ENCODE assay signal across 25 cellular contexts in genomic region chr1:237011432-237011831, GRCh38. TPM values are rescaled to one million over a fixed set of nuclear protein-coding genes. Genes with fewer than 3 reads are reported as not detected.
"Had no signal": no experiment of that assay in that cellular context is flagged by ENCODE, and none has a peak within 500 bp of the region (broad histone marks: within the 10 kb centered on the region; RNA-seq: fewer than 3 reads in every experiment).

No MANE protein-coding gene starts in this region.

- H3K27ac Mint-ChIP-seq: activated CD4-positive, alpha-beta T cell treated with anti-CD3 and anti-CD28 coated beads, Interleukin-2, amount 10 ng/mL, durations not matched to agents 24 days and 14 days; activated naive CD4-positive, alpha-beta T cell treated with anti-CD3 and anti-CD28 coated beads, Interleukin-2, amount 10 ng/mL, durations not matched to agents 7 days and 5 days; activated naive CD8-positive, alpha-beta T cell treated with anti-CD3 and anti-CD28 coated beads, Interleukin-2, amount 50 U/mL, for 24 hours; dendritic cell treated with granulocyte-macrophage colony-stimulating factor and Interleukin-4, amounts not matched to agents 40 ng/mL and 50 ng/mL, for 4 days; naive B cell had no signal

- H3K27me3 Mint-ChIP-seq: activated naive CD4-positive, alpha-beta T cell treated with anti-CD3 and anti-CD28 coated beads, Interleukin-2, amount 10 ng/mL, durations not matched to agents 7 days and 5 days; dendritic cell treated with granulocyte-macrophage colony-stimulating factor and Interleukin-4, amounts not matched to agents 40 ng/mL and 50 ng/mL, for 4 days; naive B cell had no signal

- ATAC-seq: activated naive CD8-positive, alpha-beta T cell treated with anti-CD3 and anti-CD28 coated beads, Interleukin-2, amount 50 U/mL, for 24 hours; activated T-cell treated with anti-CD3 and anti-CD28 coated beads, Interleukin-2, amount 50 U/mL, for 4 hours; left lung; stimulated activated naive CD8-positive, alpha-beta T cell treated with anti-CD3 and anti-CD28 coated beads, Interleukin-15, Interleukin-2, amounts not matched to agents 100 U/mL and 50 U/mL, for 24 hours had no signal

- H3K4me3 Mint-ChIP-seq: activated CD4-positive, alpha-beta T cell treated with anti-CD3 and anti-CD28 coated beads, Interleukin-2, amount 10 ng/mL, durations not matched to agents 24 days and 14 days; activated naive CD4-positive, alpha-beta T cell treated with anti-CD3 and anti-CD28 coated beads, Interleukin-2, amount 10 ng/mL, durations not matched to agents 7 days and 5 days; activated naive CD8-positive, alpha-beta T cell treated with anti-CD3 and anti-CD28 coated beads, Interleukin-2, amount 50 U/mL, for 24 hours; activated T-cell treated with anti-CD3 and anti-CD28 coated beads, Interleukin-2, amount 50 U/mL, for 4 hours; dendritic cell treated with granulocyte-macrophage colony-stimulating factor and Interleukin-4, amounts not matched to agents 40 ng/mL and 50 ng/mL, for 4 days; naive B cell; neural crest cell had no signal

- H3K4me3 ChIP-seq: left lung had no signal

- DNase-seq: activated CD4-positive, alpha-beta T cell treated with anti-CD3 and anti-CD28 coated beads, Interleukin-2, amount 10 ng/mL, durations not matched to agents 24 days and 14 days; activated CD4-positive, CD25-positive, alpha-beta regulatory T cell; activated CD8-positive, alpha-beta memory T cell treated with anti-CD3 and anti-CD28 coated beads, Interleukin-2, amount 50 U/mL, for 4 hours; activated effector memory CD4-positive, alpha-beta T cell treated with Interleukin-2 at 50 U/mL for 16 hours; activated naive CD4-positive, alpha-beta T cell treated with anti-CD3 and anti-CD28 coated beads, Interleukin-2, amount 10 ng/mL, durations not matched to agents 7 days and 5 days; activated naive CD8-positive, alpha-beta T cell treated with anti-CD3 and anti-CD28 coated beads, Interleukin-2, amount 50 U/mL, for 24 hours; activated T-cell treated with anti-CD3 and anti-CD28 coated beads, Interleukin-2, amount 50 U/mL, for 4 hours; anterior cingulate cortex; effector CD8-positive, alpha-beta T cell; foreskin fibroblast; glutamatergic neuron; kidney; left lung; naive B cell; stimulated activated CD4-positive, alpha-beta T cell treated with anti-CD3 and anti-CD28 coated beads, Interleukin-12 subunit alpha, Interleukin-12 subunit beta, amount 100 ng/mL, for 4 hours; stimulated activated CD4-positive, alpha-beta T cell treated with anti-CD3 and anti-CD28 coated beads, Interleukin-1b, Interleukin-23, amount 100 ng/mL, for 48 hours; stimulated activated naive CD8-positive, alpha-beta T cell treated with anti-CD3 and anti-CD28 coated beads, Interleukin-15, Interleukin-2, amounts not matched to agents 100 U/mL and 50 U/mL, for 24 hours; T-helper 1 cell; T-helper 9 cell had no signal

- H3K27ac ChIP-seq: left lung had no signal

- H3K9me3 Mint-ChIP-seq: activated CD4-positive, alpha-beta T cell treated with anti-CD3 and anti-CD28 coated beads, Interleukin-2, amount 10 ng/mL, durations not matched to agents 24 days and 14 days; activated naive CD4-positive, alpha-beta T cell treated with anti-CD3 and anti-CD28 coated beads, Interleukin-2, amount 10 ng/mL, durations not matched to agents 7 days and 5 days; activated naive CD8-positive, alpha-beta T cell treated with anti-CD3 and anti-CD28 coated beads, Interleukin-2, amount 50 U/mL, for 24 hours; activated T-cell treated with anti-CD3 and anti-CD28 coated beads, Interleukin-2, amount 50 U/mL, for 4 hours; dendritic cell treated with granulocyte-macrophage colony-stimulating factor and Interleukin-4, amounts not matched to agents 40 ng/mL and 50 ng/mL, for 4 days; neural crest cell had no signal

- H3K9me3 ChIP-seq: left lung had no signal

- H3K27me3 ChIP-seq: left lung had no signal

- H3K36me3 Mint-ChIP-seq: activated naive CD4-positive, alpha-beta T cell treated with anti-CD3 and anti-CD28 coated beads, Interleukin-2, amount 10 ng/mL, durations not matched to agents 7 days and 5 days; naive B cell had no signal

- H3K4me1 Mint-ChIP-seq: activated CD4-positive, alpha-beta T cell treated with anti-CD3 and anti-CD28 coated beads, Interleukin-2, amount 10 ng/mL, durations not matched to agents 24 days and 14 days; activated naive CD4-positive, alpha-beta T cell treated with anti-CD3 and anti-CD28 coated beads, Interleukin-2, amount 10 ng/mL, durations not matched to agents 7 days and 5 days; activated naive CD8-positive, alpha-beta T cell treated with anti-CD3 and anti-CD28 coated beads, Interleukin-2, amount 50 U/mL, for 24 hours; naive B cell had no signal

- H3K36me3 ChIP-seq: left lung had no signal

RNA-seq across cellular contexts. Expression of gene MT1HL1, which starts 7.2 kb away (rescaled TPM):
- total RNA-seq: activated CD4-positive, alpha-beta T cell treated with anti-CD3 and anti-CD28 coated beads, Interleukin-2, amount 10 ng/mL, durations not matched to agents 24 days and 14 days; activated T-cell treated with anti-CD3 and anti-CD28 coated beads, Interleukin-2, amount 50 U/mL, for 4 hours; kidney; left lung; neural crest cell; osteocyte; pulmonary artery endothelial cell; temporal lobe; ureter had no signal

RNA-seq across cellular contexts. Expression of gene RYR2, which starts 30.6 kb away (rescaled TPM):
- total RNA-seq: pulmonary artery endothelial cell had no signal
